In the genomic region with DNA sequence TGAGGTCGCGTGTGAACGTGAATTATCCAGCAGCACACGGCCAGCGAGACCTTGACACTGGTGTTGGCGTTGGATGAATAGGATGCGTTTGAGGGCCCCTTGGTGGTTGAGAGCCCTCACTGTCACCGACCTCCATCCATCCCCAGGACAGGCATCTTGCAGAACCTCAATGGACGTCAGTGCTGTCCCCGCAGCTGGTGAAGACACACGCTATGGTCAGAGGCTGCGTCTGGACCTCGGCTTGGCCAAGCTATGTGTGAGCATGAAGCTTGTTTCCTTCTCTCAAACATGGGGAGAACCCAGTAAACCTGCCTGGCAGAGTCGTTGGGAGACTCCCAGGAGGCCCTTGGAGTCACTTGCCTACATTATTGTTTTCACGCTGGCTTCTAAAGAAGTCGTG, we compare ENCODE assay signal across 26 cellular contexts.
"Had no signal": no experiment of that assay in that cellular context is flagged by ENCODE, and none has a peak within 500 bp of the region (broad histone marks: within the 10 kb centered on the region; RNA-seq: fewer than 3 reads in every experiment).

No MANE protein-coding gene starts in this region.

- H3K36me3 ChIP-seq: colonic mucosa, esophagus muscularis mucosa, esophagus squamous epithelium, gastrocnemius medialis, gastroesophageal sphincter, heart left ventricle, heart right ventricle had no signal

- H3K4me1 ChIP-seq: colonic mucosa, esophagus muscularis mucosa, foreskin keratinocyte, gastrocnemius medialis, gastroesophageal sphincter, heart left ventricle, heart right ventricle had no signal

- FAIRE-seq: colon, endometrium, endothelial cell of umbilical vein, frontal cortex had no signal

- H3K4me3 ChIP-seq: colonic mucosa, dorsolateral prefrontal cortex, esophagus muscularis mucosa, esophagus squamous epithelium, gastrocnemius medialis, gastroesophageal sphincter, heart left ventricle, heart right ventricle had no signal

- H3K27ac ChIP-seq: colonic mucosa, dorsolateral prefrontal cortex, epithelial cell of prostate, esophagus muscularis mucosa, esophagus squamous epithelium, foreskin keratinocyte, gastrocnemius medialis, gastroesophageal sphincter, heart left ventricle, heart right ventricle had no signal

- ATAC-seq: effector memory CD8-positive, alpha-beta T cell; esophagus mucosa; foreskin keratinocyte; gastrocnemius medialis; gastroesophageal sphincter; heart right ventricle had no signal

- DNase-seq: colonic mucosa; cortex of kidney; dermis blood vessel endothelial cell; dorsolateral prefrontal cortex; effector CD4-positive, alpha-beta T cell; effector CD8-positive, alpha-beta T cell; effector memory CD4-positive, alpha-beta T cell; effector memory CD8-positive, alpha-beta T cell; endodermal cell; erythroblast; esophagus squamous epithelium; foreskin fibroblast; foreskin keratinocyte; gastrocnemius medialis; glutamatergic neuron; head of caudate nucleus; heart right ventricle had no signal

- H3K27me3 ChIP-seq: colonic mucosa, esophagus squamous epithelium, foreskin keratinocyte, gastrocnemius medialis, heart left ventricle had no signal

- H3K9me3 ChIP-seq: colonic mucosa, esophagus muscularis mucosa, esophagus squamous epithelium, gastrocnemius medialis, gastroesophageal sphincter, heart left ventricle, heart right ventricle had no signal
